ENCODE assay signal across 25 cellular contexts in genomic region chrX:113800955-113801354, GRCh38.
"Had no signal": no experiment of that assay in that cellular context is flagged by ENCODE, and none has a peak within 500 bp of the region (broad histone marks: within the 10 kb centered on the region; RNA-seq: fewer than 3 reads in every experiment).

No MANE protein-coding gene starts in this region.

- H3K27me3 Mint-ChIP-seq: activated CD4-positive, alpha-beta memory T cell treated with anti-CD3 and anti-CD28 coated beads, Interleukin-2, amount 10 ng/mL, durations not matched to agents 7 days and 5 days; activated CD4-positive, alpha-beta T cell treated with anti-CD3 and anti-CD28 coated beads, Interleukin-2, amount 10 ng/mL, durations not matched to agents 7 days and 5 days; activated naive CD8-positive, alpha-beta T cell; activated T-helper 17 cell treated with anti-CD3 and anti-CD28 coated beads, Interleukin-2, amount 50 U/mL, for 72 hours; central memory CD8-positive, alpha-beta T cell; effector memory CD8-positive, alpha-beta T cell had no signal

- H3K27me3 ChIP-seq: brain microvascular endothelial cell, esophagus muscularis mucosa, foreskin keratinocyte, gastroesophageal sphincter had no signal

- H3K9me3 ChIP-seq: esophagus muscularis mucosa, gastroesophageal sphincter had no signal

- DNase-seq: activated CD4-positive, alpha-beta memory T cell treated with anti-CD3 and anti-CD28 coated beads, Interleukin-2, amount 10 ng/mL, durations not matched to agents 7 days and 5 days; activated CD4-positive, alpha-beta T cell treated with anti-CD3 and anti-CD28 coated beads for 1 hour; activated CD4-positive, alpha-beta T cell treated with anti-CD3 and anti-CD28 coated beads for 4 hours; activated CD4-positive, alpha-beta T cell treated with anti-CD3 and anti-CD28 coated beads, Interleukin-2, amount 10 ng/mL, durations not matched to agents 7 days and 5 days; activated CD4-positive, alpha-beta T cell treated with anti-CD3 and anti-CD28 coated beads, Interleukin-2, amount 50 U/mL, for 4 hours; activated effector memory CD4-positive, alpha-beta T cell treated with Interleukin-2 at 50 U/mL for 16 hours; activated gamma-delta T cell treated with Interleukin-2 at 50 U/mL for 16 hours; activated naive CD4-positive, alpha-beta T cell treated with anti-CD3 and anti-CD28 coated beads, Interleukin-2, amount 50 U/mL, for 16 hours; activated naive CD4-positive, alpha-beta T cell treated with Interleukin-2 at 50 U/mL for 16 hours; activated T-cell treated with anti-CD3 and anti-CD28 coated beads, Interleukin-2, amount 50 U/mL, for 4 hours; amniotic stem cell; anterior cingulate cortex; brain microvascular endothelial cell; cortex of kidney; dermis blood vessel endothelial cell; effector CD4-positive, alpha-beta T cell; effector memory CD8-positive, alpha-beta T cell; erythroblast; foreskin keratinocyte; T-helper 2 cell had no signal

- H3K27ac Mint-ChIP-seq: activated CD4-positive, alpha-beta memory T cell treated with anti-CD3 and anti-CD28 coated beads, Interleukin-2, amount 10 ng/mL, durations not matched to agents 7 days and 5 days; activated CD4-positive, alpha-beta T cell treated with anti-CD3 and anti-CD28 coated beads, Interleukin-2, amount 10 ng/mL, durations not matched to agents 7 days and 5 days; activated naive CD8-positive, alpha-beta T cell; activated T-helper 17 cell treated with anti-CD3 and anti-CD28 coated beads, Interleukin-2, amount 50 U/mL, for 72 hours; effector memory CD8-positive, alpha-beta T cell had no signal

- ATAC-seq: activated T-cell treated with anti-CD3 and anti-CD28 coated beads, Interleukin-2, amount 50 U/mL, for 4 hours; activated T-helper 17 cell treated with anti-CD3 and anti-CD28 coated beads, Interleukin-2, amount 50 U/mL, for 72 hours; effector memory CD8-positive, alpha-beta T cell; foreskin keratinocyte; gastroesophageal sphincter had no signal

- H3K4me3 Mint-ChIP-seq: activated CD4-positive, alpha-beta memory T cell treated with anti-CD3 and anti-CD28 coated beads, Interleukin-2, amount 10 ng/mL, durations not matched to agents 7 days and 5 days; activated CD4-positive, alpha-beta T cell treated with anti-CD3 and anti-CD28 coated beads, Interleukin-2, amount 10 ng/mL, durations not matched to agents 7 days and 5 days; activated naive CD8-positive, alpha-beta T cell; activated T-cell treated with anti-CD3 and anti-CD28 coated beads, Interleukin-2, amount 50 U/mL, for 4 hours; activated T-helper 17 cell treated with anti-CD3 and anti-CD28 coated beads, Interleukin-2, amount 50 U/mL, for 72 hours; central memory CD8-positive, alpha-beta T cell; effector memory CD8-positive, alpha-beta T cell had no signal

- H3K4me3 ChIP-seq: esophagus muscularis mucosa, gastroesophageal sphincter had no signal

- H3K9me3 Mint-ChIP-seq: activated CD4-positive, alpha-beta memory T cell treated with anti-CD3 and anti-CD28 coated beads, Interleukin-2, amount 10 ng/mL, durations not matched to agents 7 days and 5 days; activated CD4-positive, alpha-beta T cell treated with anti-CD3 and anti-CD28 coated beads, Interleukin-2, amount 10 ng/mL, durations not matched to agents 7 days and 5 days; effector memory CD8-positive, alpha-beta T cell had no signal

- H3K36me3 Mint-ChIP-seq: activated naive CD8-positive, alpha-beta T cell had no signal

- H3K4me1 Mint-ChIP-seq: activated CD4-positive, alpha-beta memory T cell treated with anti-CD3 and anti-CD28 coated beads, Interleukin-2, amount 10 ng/mL, durations not matched to agents 7 days and 5 days; activated CD4-positive, alpha-beta T cell treated with anti-CD3 and anti-CD28 coated beads, Interleukin-2, amount 10 ng/mL, durations not matched to agents 7 days and 5 days; activated T-helper 17 cell treated with anti-CD3 and anti-CD28 coated beads, Interleukin-2, amount 50 U/mL, for 72 hours; central memory CD8-positive, alpha-beta T cell had no signal

- H3K4me1 ChIP-seq: esophagus muscularis mucosa, foreskin keratinocyte, gastroesophageal sphincter had no signal

- H3K36me3 ChIP-seq: brain microvascular endothelial cell, esophagus muscularis mucosa, gastroesophageal sphincter had no signal

- H3K27ac ChIP-seq: brain microvascular endothelial cell, esophagus muscularis mucosa, foreskin keratinocyte, gastroesophageal sphincter had no signal
